ENCODE assay signal across 1 cellular context in the genomic region with DNA sequence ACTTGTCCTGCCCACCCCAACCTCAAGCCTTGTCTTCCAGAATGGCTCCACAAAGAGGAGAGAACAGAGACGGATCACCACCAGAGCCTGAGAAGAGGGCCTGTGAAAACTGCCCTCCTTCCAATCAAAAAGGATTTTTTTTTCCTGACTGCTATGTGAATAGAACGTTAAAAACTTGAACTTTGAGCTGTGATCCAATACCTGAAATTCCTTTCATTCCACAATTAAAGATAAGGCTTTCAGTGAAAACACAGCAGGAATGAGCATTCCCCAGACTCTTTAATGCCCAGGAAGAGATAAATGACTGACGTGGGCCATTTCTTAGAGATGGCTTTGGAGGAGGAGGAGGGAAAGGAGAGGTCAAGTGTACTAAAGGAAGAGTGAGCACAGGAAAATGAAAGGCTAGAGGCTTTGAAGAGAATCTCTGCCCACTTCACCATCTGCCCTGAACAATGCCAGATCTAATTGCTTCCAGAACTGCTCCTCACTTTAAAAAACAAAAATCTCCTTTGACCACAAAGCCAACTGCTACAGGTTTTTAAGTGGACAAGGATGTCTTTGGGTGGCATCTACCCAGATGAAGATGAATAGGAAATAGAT.
TF ChIP-seq lines count a peak whose summit lies in the region.

No MANE protein-coding gene starts in this region.

TF ChIP-seq in HepG2, 621 proteins besides CTCF, POLR2A, EP300 and RAD21 (continued from another document and continues in another):
- TF ChIP-seq, protein P1, sequence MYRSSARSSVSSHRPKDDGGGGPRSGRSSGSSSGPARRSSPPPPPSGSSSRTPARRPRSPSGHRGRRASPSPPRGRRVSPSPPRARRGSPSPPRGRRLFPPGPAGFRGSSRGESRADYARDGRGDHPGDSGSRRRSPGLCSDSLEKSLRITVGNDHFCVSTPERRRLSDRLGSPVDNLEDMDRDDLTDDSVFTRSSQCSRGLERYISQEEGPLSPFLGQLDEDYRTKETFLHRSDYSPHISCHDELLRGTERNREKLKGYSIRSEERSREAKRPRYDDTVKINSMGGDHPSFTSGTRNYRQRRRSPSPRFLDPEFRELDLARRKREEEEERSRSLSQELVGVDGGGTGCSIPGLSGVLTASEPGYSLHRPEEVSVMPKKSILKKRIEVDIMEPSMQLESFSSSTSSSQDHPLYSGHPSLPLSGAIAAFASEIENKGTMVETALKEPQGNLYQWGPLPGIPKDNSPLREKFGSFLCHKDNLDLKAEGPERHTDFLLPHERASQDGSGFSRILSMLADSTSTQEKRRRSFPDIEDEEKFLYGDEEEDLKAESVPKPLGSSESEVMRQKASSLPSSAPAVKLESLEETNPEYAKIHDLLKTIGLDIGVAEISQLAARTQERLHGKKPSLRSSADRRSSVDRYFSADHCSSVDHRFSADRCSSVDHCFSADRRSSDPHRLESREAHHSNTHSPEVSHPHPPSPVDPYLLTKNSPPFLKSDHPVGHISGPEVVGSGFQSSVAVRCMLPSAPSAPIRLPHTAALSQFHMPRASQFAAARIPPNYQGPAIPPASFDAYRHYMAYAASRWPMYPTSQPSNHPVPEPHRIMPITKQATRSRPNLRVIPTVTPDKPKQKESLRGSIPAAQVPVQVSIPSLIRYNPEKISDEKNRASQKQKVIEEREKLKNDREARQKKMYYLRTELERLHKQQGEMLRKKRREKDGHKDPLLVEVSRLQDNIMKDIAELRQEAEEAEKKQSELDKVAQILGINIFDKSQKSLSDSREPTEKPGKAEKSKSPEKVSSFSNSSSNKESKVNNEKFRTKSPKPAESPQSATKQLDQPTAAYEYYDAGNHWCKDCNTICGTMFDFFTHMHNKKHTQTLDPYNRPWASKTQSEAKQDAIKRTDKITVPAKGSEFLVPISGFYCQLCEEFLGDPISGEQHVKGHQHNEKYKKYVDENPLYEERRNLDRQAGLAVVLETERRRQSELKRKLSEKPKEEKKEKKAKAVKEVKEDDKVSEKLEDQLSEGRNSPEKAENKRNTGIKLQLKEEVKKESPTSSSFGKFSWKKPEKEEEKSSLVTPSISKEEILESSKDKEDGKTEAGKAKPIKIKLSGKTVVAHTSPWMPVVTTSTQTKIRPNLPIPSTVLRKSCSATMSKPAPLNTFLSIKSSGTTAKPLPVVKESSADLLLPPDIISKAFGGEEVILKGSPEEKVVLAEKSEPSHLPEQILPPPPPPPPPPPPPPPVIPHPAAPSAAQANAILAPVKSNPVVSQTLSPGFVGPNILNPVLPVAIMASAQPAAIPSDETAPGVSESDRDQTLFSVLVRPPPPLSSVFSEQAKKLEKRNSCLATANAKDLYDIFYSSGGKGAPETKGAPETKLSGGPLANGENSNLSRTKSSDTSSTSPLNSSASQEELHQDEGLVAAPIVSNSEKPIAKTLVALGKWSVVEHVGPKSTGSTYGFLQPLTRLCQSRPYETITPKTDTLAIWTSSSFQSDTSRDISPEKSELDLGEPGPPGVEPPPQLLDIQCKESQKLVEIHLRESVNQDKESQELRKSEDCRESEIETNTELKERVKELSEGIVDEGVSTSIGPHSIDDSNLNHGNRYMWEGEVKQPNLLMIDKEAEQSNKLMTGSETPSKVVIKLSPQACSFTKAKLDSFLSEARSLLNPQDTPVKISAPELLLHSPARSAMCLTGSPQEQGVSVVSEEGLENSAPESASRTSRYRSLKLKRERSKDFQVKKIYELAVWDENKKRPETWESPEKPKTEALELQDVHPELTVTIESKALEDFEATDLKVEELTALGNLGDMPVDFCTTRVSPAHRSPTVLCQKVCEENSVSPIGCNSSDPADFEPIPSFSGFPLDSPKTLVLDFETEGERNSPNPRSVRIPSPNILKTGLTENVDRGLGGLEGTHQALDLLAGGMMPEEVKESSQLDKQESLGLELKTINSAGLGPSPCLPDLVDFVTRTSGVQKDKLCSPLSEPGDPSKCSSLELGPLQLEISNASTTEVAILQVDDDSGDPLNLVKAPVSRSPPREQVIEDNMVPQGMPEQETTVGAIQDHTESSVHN (CRISPR knock-in tag; IDR thresholded peaks at IDR 0.05) = no peak
- TF ChIP-seq HIVEP1 (CRISPR knock-in tag; IDR thresholded peaks at IDR 0.05) = no peak
- peak; percentile 63; the same call in 1 of the 2 replicates for TF ChIP-seq ZNF264 (CRISPR knock-in tag; IDR thresholded peaks at IDR 0.05)
- peak; percentile 45; the same call in 1 of the 2 replicates for TF ChIP-seq TBX2 (CRISPR knock-in tag; IDR thresholded peaks at IDR 0.05; ENCODE audit: borderline replicate concordance)
- TF ChIP-seq RORA (CRISPR knock-in tag; IDR thresholded peaks at IDR 0.05) = no peak
- 0 out of 4 replicates have a peak, but pooled peaks of 1 of the 2 experiments have one; percentile 19 for TF ChIP-seq NR2F1 (CRISPR knock-in tag; IDR thresholded peaks at IDR 0.05)
- no peak for TF ChIP-seq ZNF672 (CRISPR knock-in tag; IDR thresholded peaks at IDR 0.05)
- TF ChIP-seq, protein P2, sequence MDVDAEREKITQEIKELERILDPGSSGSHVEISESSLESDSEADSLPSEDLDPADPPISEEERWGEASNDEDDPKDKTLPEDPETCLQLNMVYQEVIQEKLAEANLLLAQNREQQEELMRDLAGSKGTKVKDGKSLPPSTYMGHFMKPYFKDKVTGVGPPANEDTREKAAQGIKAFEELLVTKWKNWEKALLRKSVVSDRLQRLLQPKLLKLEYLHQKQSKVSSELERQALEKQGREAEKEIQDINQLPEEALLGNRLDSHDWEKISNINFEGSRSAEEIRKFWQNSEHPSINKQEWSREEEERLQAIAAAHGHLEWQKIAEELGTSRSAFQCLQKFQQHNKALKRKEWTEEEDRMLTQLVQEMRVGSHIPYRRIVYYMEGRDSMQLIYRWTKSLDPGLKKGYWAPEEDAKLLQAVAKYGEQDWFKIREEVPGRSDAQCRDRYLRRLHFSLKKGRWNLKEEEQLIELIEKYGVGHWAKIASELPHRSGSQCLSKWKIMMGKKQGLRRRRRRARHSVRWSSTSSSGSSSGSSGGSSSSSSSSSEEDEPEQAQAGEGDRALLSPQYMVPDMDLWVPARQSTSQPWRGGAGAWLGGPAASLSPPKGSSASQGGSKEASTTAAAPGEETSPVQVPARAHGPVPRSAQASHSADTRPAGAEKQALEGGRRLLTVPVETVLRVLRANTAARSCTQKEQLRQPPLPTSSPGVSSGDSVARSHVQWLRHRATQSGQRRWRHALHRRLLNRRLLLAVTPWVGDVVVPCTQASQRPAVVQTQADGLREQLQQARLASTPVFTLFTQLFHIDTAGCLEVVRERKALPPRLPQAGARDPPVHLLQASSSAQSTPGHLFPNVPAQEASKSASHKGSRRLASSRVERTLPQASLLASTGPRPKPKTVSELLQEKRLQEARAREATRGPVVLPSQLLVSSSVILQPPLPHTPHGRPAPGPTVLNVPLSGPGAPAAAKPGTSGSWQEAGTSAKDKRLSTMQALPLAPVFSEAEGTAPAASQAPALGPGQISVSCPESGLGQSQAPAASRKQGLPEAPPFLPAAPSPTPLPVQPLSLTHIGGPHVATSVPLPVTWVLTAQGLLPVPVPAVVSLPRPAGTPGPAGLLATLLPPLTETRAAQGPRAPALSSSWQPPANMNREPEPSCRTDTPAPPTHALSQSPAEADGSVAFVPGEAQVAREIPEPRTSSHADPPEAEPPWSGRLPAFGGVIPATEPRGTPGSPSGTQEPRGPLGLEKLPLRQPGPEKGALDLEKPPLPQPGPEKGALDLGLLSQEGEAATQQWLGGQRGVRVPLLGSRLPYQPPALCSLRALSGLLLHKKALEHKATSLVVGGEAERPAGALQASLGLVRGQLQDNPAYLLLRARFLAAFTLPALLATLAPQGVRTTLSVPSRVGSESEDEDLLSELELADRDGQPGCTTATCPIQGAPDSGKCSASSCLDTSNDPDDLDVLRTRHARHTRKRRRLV (CRISPR knock-in tag; IDR thresholded peaks at IDR 0.05) = no peak
- TF ChIP-seq, protein P3, sequence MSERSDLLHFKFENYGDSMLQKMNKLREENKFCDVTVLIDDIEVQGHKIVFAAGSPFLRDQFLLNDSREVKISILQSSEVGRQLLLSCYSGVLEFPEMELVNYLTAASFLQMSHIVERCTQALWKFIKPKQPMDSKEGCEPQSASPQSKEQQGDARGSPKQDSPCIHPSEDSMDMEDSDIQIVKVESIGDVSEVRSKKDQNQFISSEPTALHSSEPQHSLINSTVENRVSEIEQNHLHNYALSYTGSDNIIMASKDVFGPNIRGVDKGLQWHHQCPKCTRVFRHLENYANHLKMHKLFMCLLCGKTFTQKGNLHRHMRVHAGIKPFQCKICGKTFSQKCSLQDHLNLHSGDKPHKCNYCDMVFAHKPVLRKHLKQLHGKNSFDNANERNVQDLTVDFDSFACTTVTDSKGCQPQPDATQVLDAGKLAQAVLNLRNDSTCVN (CRISPR knock-in tag; IDR thresholded peaks at IDR 0.05; ENCODE audit: borderline replicate concordance) = no peak
- no peak for TF ChIP-seq IRX3 (CRISPR knock-in tag; IDR thresholded peaks at IDR 0.05; ENCODE audit: borderline replicate concordance, low read depth)
- no peak for TF ChIP-seq NR1H2 (CRISPR knock-in tag; IDR thresholded peaks at IDR 0.05; ENCODE audit: borderline replicate concordance, low read depth)
- TF ChIP-seq, protein P4, sequence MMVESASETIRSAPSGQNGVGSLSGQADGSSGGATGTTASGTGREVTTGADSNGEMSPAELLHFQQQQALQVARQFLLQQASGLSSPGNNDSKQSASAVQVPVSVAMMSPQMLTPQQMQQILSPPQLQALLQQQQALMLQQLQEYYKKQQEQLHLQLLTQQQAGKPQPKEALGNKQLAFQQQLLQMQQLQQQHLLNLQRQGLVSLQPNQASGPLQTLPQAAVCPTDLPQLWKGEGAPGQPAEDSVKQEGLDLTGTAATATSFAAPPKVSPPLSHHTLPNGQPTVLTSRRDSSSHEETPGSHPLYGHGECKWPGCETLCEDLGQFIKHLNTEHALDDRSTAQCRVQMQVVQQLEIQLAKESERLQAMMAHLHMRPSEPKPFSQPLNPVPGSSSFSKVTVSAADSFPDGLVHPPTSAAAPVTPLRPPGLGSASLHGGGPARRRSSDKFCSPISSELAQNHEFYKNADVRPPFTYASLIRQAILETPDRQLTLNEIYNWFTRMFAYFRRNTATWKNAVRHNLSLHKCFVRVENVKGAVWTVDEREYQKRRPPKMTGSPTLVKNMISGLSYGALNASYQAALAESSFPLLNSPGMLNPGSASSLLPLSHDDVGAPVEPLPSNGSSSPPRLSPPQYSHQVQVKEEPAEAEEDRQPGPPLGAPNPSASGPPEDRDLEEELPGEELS (CRISPR knock-in tag; IDR thresholded peaks at IDR 0.05) = peak; percentile 75
- TF ChIP-seq ZBTB1 (CRISPR knock-in tag; IDR thresholded peaks at IDR 0.05; ENCODE audit: borderline replicate concordance) = no peak
- TF ChIP-seq CENPX (CRISPR knock-in tag; IDR thresholded peaks at IDR 0.05) = no peak
- TF ChIP-seq, protein P5, sequence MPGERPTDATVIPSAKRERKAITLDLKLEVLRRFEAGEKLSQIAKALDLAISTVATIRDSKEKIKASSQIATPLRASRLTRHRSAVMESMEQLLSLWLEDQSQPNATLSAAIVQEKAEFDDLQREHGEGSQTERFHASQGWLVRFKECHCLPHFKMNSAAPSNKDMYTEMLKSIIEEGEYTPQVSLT (CRISPR knock-in tag; IDR thresholded peaks at IDR 0.05; ENCODE audit: borderline replicate concordance, low read depth) = no peak
- TF ChIP-seq, protein P6, sequence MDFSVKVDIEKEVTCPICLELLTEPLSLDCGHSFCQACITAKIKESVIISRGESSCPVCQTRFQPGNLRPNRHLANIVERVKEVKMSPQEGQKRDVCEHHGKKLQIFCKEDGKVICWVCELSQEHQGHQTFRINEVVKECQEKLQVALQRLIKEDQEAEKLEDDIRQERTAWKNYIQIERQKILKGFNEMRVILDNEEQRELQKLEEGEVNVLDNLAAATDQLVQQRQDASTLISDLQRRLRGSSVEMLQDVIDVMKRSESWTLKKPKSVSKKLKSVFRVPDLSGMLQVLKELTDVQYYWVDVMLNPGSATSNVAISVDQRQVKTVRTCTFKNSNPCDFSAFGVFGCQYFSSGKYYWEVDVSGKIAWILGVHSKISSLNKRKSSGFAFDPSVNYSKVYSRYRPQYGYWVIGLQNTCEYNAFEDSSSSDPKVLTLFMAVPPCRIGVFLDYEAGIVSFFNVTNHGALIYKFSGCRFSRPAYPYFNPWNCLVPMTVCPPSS (IDR thresholded peaks at IDR 0.05) = no peak
- TF ChIP-seq, protein P7, sequence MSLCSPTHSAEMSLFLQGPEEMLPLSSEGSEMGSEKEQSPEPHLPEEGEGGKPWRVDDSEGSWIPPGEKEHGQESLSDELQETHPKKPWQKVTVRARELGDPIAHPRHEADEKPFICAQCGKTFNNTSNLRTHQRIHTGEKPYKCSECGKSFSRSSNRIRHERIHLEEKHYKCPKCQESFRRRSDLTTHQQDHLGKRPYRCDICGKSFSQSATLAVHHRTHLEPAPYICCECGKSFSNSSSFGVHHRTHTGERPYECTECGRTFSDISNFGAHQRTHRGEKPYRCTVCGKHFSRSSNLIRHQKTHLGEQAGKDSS (CRISPR knock-in tag; IDR thresholded peaks at IDR 0.05; ENCODE audit: borderline replicate concordance, low read depth) = no peak
- 0 out of 2 replicates have a peak, but pooled peaks have one; percentile 17 for TF ChIP-seq ZNF629 (CRISPR knock-in tag; conservative IDR thresholded peaks at IDR 0.05)
- peak; percentile 83 for TF ChIP-seq BCL6 (CRISPR knock-in tag; IDR thresholded peaks at IDR 0.05)
- TF ChIP-seq ZNF564 (CRISPR knock-in tag; IDR thresholded peaks at IDR 0.05) = no peak
- no peak for TF ChIP-seq ISX (CRISPR knock-in tag; conservative IDR thresholded peaks at IDR 0.05)
- no peak for TF ChIP-seq NCOA5 (CRISPR knock-in tag; IDR thresholded peaks at IDR 0.05)
- TF ChIP-seq ZKSCAN8 (CRISPR knock-in tag; IDR thresholded peaks at IDR 0.05; ENCODE audit: borderline replicate concordance) = no peak
- no peak for TF ChIP-seq ZNF558 (CRISPR knock-in tag; IDR thresholded peaks at IDR 0.05; ENCODE audit: borderline replicate concordance)
- no peak for TF ChIP-seq ZNF382 (CRISPR knock-in tag; IDR thresholded peaks at IDR 0.05; ENCODE audit: borderline replicate concordance)
- no peak for TF ChIP-seq ATF7-NPFF (CRISPR knock-in tag; IDR thresholded peaks at IDR 0.05; ENCODE audit: low read depth)
- no peak for TF ChIP-seq HHEX (CRISPR knock-in tag; IDR thresholded peaks at IDR 0.05)
- TF ChIP-seq, protein P8, sequence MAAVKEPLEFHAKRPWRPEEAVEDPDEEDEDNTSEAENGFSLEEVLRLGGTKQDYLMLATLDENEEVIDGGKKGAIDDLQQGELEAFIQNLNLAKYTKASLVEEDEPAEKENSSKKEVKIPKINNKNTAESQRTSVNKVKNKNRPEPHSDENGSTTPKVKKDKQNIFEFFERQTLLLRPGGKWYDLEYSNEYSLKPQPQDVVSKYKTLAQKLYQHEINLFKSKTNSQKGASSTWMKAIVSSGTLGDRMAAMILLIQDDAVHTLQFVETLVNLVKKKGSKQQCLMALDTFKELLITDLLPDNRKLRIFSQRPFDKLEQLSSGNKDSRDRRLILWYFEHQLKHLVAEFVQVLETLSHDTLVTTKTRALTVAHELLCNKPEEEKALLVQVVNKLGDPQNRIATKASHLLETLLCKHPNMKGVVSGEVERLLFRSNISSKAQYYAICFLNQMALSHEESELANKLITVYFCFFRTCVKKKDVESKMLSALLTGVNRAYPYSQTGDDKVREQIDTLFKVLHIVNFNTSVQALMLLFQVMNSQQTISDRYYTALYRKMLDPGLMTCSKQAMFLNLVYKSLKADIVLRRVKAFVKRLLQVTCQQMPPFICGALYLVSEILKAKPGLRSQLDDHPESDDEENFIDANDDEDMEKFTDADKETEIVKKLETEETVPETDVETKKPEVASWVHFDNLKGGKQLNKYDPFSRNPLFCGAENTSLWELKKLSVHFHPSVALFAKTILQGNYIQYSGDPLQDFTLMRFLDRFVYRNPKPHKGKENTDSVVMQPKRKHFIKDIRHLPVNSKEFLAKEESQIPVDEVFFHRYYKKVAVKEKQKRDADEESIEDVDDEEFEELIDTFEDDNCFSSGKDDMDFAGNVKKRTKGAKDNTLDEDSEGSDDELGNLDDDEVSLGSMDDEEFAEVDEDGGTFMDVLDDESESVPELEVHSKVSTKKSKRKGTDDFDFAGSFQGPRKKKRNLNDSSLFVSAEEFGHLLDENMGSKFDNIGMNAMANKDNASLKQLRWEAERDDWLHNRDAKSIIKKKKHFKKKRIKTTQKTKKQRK (IDR thresholded peaks at IDR 0.05; ENCODE audit: low read length) = no peak
